ENCODE assay signal across 25 cellular contexts in genomic region chr3:192928720-192929119, GRCh38. TPM values are rescaled to one million over a fixed set of nuclear protein-coding genes. Genes with fewer than 3 reads are reported as not detected.
DNase-seq lines count a peak whose midpoint lies in the region; ATAC-seq, FAIRE-seq and TF ChIP-seq lines count a peak whose summit lies in the region.
"Had no signal": no experiment of that assay in that cellular context is flagged by ENCODE, and none has a peak within 500 bp of the region (broad histone marks: within the 10 kb centered on the region; RNA-seq: fewer than 3 reads in every experiment).

No MANE protein-coding gene starts in this region.

- CTCF ChIA-PET in A549 (lab: Yijun Ruan, JAX) (interaction anchor here (0.7 kb wide), 2 partner anchors 112 to 461 kb away, joined by 3 read pairs; no protein-coding TSS in a partner anchor), HEK293 (lab: Yijun Ruan, JAX) (interaction anchor here (0.5 kb wide), 1 partner anchor 11 kb away, joined by 3 read pairs; no protein-coding TSS in a partner anchor)

- H3K4me1 ChIP-seq in A549 (peaks cover 40% of the 10 kb centered on the region), HEK293 (ENCODE audit: control insufficient read depth, insufficient read depth, low read length) (peaks cover 23% of the 10 kb centered on the region), left lung (peaks cover 0 to 18% of the 10 kb centered on the region in 2 donors), tibial artery (no peaks in the 10 kb centered on the region)

- TF ChIP-seq POLR2A in A549 (IDR thresholded peaks at IDR 0.05; ENCODE audit: low read length) = no peak

- TF ChIP-seq CTCF in A549 (IDR thresholded peaks at IDR 0.05) (0 out of 3 replicates have a peak, but pooled peaks have one; percentile 11), HEK293 (tag by site-specific recombination; IDR thresholded peaks at IDR 0.05) (no peak), left lung (IDR thresholded peaks at IDR 0.05) (no peak), tibial artery (IDR thresholded peaks at IDR 0.05) (no peak), osteocyte (IDR thresholded peaks at IDR 0.05) (no peak)

- H3K9me3 ChIP-seq in A549 = no peaks in the 10 kb centered on the region
- no peaks in the 10 kb centered on the region for H3K9me3 ChIP-seq in HEK293 (ENCODE audit: control insufficient read depth, insufficient read depth, low read depth, low read length)
- H3K9me3 ChIP-seq in left lung = no peaks in the 10 kb centered on the region
- H3K9me3 ChIP-seq in tibial artery = no peaks in the 10 kb centered on the region
- H3K9me3 ChIP-seq: BLaER1, mucosa of descending colon had no signal

- H3K36me3 Mint-ChIP-seq in osteocyte (ENCODE audit: unreplicated experiment) = no peaks in the 10 kb centered on the region
- H3K36me3 Mint-ChIP-seq: activated naive CD4-positive, alpha-beta T cell treated with anti-CD3 and anti-CD28 coated beads, Interleukin-2, amount 10 ng/mL, durations not matched to agents 7 days and 5 days; immature natural killer cell; WTC11 had no signal

- H3K27ac Mint-ChIP-seq in osteocyte (ENCODE audit: unreplicated experiment) = no peak overlapping the region
- H3K27ac Mint-ChIP-seq: activated naive CD4-positive, alpha-beta T cell treated with anti-CD3 and anti-CD28 coated beads, Interleukin-2, amount 10 ng/mL, durations not matched to agents 7 days and 5 days; activated T-helper 1 cell treated with anti-CD3 and anti-CD28 coated beads, Interleukin-12 subunit alpha, Interleukin-12 subunit beta, Interleukin-2, Interleukin-4 antibody, amounts not matched to agents 30 ng/mL and 10 ng/mL and 1 ng/mL, durations not matched to agents 14 hours and 24 hours and 36 hours; effector memory CD8-positive, alpha-beta T cell; immature natural killer cell; nephron progenitor cell; WTC11 had no signal

- WGBS in A549 (ENCODE audit: missing lambda C conversion rate) = 22% methylated on average over 6 of the region's 6 CpGs

- H3K4me3 Mint-ChIP-seq in osteocyte (ENCODE audit: unreplicated experiment) = no peak overlapping the region
- H3K4me3 Mint-ChIP-seq: activated naive CD4-positive, alpha-beta T cell treated with anti-CD3 and anti-CD28 coated beads, Interleukin-2, amount 10 ng/mL, durations not matched to agents 7 days and 5 days; activated T-helper 1 cell treated with anti-CD3 and anti-CD28 coated beads, Interleukin-12 subunit alpha, Interleukin-12 subunit beta, Interleukin-2, Interleukin-4 antibody, amounts not matched to agents 30 ng/mL and 10 ng/mL and 1 ng/mL, durations not matched to agents 14 hours and 24 hours and 36 hours; effector memory CD8-positive, alpha-beta T cell; H9; immature natural killer cell; nephron progenitor cell; WTC11 had no signal

- H3K4me3 ChIP-seq in A549 (no peak overlapping the region), HEK293 (ENCODE audit: low read depth, low read length) (no peak overlapping the region), left lung (no peak overlapping the region), tibial artery (no peak overlapping the region)
- H3K4me3 ChIP-seq: BLaER1, coronary artery, lung, mucosa of descending colon had no signal

- H3K27me3 ChIP-seq in left lung = peaks cover 0 to 3% of the 10 kb centered on the region in 2 donors
- no peaks in the 10 kb centered on the region for H3K27me3 ChIP-seq in tibial artery
- H3K27me3 ChIP-seq: BLaER1 had no signal

- TF ChIP-seq EP300 in A549 (IDR thresholded peaks at IDR 0.05) = no peak

- peak; percentile 12 to 23; a peak in 1 of 5 replicates for TF ChIP-seq RAD21 in A549 (conservative IDR thresholded peaks at IDR 0.05 in 1 of 2, IDR thresholded peaks at IDR 0.05 in 1 of 2)

- peaks cover 2% of the 10 kb centered on the region for H3K4me1 Mint-ChIP-seq in osteocyte (ENCODE audit: unreplicated experiment)
- H3K4me1 Mint-ChIP-seq: activated naive CD4-positive, alpha-beta T cell treated with anti-CD3 and anti-CD28 coated beads, Interleukin-2, amount 10 ng/mL, durations not matched to agents 7 days and 5 days; immature natural killer cell had no signal

- no peaks in the 10 kb centered on the region for H3K27me3 Mint-ChIP-seq in osteocyte (ENCODE audit: unreplicated experiment)
- H3K27me3 Mint-ChIP-seq: effector memory CD8-positive, alpha-beta T cell; progenitor cell of endocrine pancreas had no signal

- H3K36me3 ChIP-seq in HEK293 (ENCODE audit: control insufficient read depth in 2 of 2, insufficient read depth in 1 of 2, low read length in 2 of 2) (no peaks in the 10 kb centered on the region), left lung (no peaks in the 10 kb centered on the region), tibial artery (no peaks in the 10 kb centered on the region)
- H3K36me3 ChIP-seq: BLaER1 had no signal

- POLR2A ChIA-PET in A549 (lab: Yijun Ruan, JAX) = interaction anchor here (1.5 kb wide), 1 partner anchor 11 kb away, joined by 6 read pairs; the partner anchor contains the start of gene MB21D2
- POLR2A ChIA-PET in HEK293 (lab: Yijun Ruan, JAX) = interaction anchor here (2.0 kb wide), 1 partner anchor 11 kb away, joined by 5 read pairs; the partner anchor contains the start of gene MB21D2

- H3K9me3 Mint-ChIP-seq in osteocyte (ENCODE audit: unreplicated experiment) = no peaks in the 10 kb centered on the region
- H3K9me3 Mint-ChIP-seq: activated naive CD4-positive, alpha-beta T cell treated with anti-CD3 and anti-CD28 coated beads, Interleukin-2, amount 10 ng/mL, durations not matched to agents 7 days and 5 days; activated T-helper 1 cell treated with anti-CD3 and anti-CD28 coated beads, Interleukin-12 subunit alpha, Interleukin-12 subunit beta, Interleukin-2, Interleukin-4 antibody, amounts not matched to agents 30 ng/mL and 10 ng/mL and 1 ng/mL, durations not matched to agents 14 hours and 24 hours and 36 hours; effector memory CD8-positive, alpha-beta T cell; H9; nephron progenitor cell; WTC11 had no signal

- intact Hi-C loops in left lung (cut with DNase I) = loop anchor here in 1 of 2 donors (10.0 kb wide), 1 partner anchor 104 kb away; no protein-coding TSS in a partner anchor
- intact Hi-C loops in tibial artery (cut with DNase I; ENCODE audit: low total_unique reads) = no loop called here

- FAIRE-seq in A549 (lab: Jason Lieb, UNC) = no peak

- DNase-seq in A549 (ENCODE audit: low read depth in 1 of 2, low spot score in 1 of 2) (peak in 1 of 2 experiments; percentile 48), NCI-H774 (lab: John Stamatoyannopoulos, UW) (peak; percentile 86), left lung (no peak), tibial artery (no peak), osteocyte (ENCODE audit: extremely low spot score, unreplicated experiment) (no peak)
- DNase-seq: activated CD4-positive, alpha-beta T cell treated with anti-CD3 and anti-CD28 coated beads, Interleukin-2, amount 50 U/mL, for 1 hour; activated naive CD4-positive, alpha-beta T cell treated with anti-CD3 and anti-CD28 coated beads, Interleukin-2, amount 10 ng/mL, durations not matched to agents 7 days and 5 days; amygdala; effector memory CD8-positive, alpha-beta T cell; H9; immature natural killer cell; mucosa of descending colon; NCI-H1417 treated with DMSO at 0.1 percent for 48 hours; nephron progenitor cell; Right ventricle myocardium superior had no signal

- H3K27ac ChIP-seq in A549 (peak overlapping the region; percentile 4 to 41; a peak in 3 of 6 replicates), HEK293 (ENCODE audit: extremely low read depth, low read depth, low read length) (no peak overlapping the region; the same call in 1 of the 2 replicates), left lung (peak overlapping the region in 1 of 2 donors; percentile 23), tibial artery (no peak overlapping the region)
- H3K27ac ChIP-seq: BLaER1, coronary artery, HL-60 had no signal

- H3K4me2 ChIP-seq in A549 = peak overlapping the region; percentile 63
- H3K4me2 ChIP-seq: BLaER1 had no signal

- ATAC-seq in A549 (peak; percentile 39 to 76; a peak in 3 of 6 replicates), left lung (peak; percentile 46), GM18498 (IDR thresholded peaks at IDR 0.05; ENCODE audit: unreplicated experiment) (no peak), GM21576 (IDR thresholded peaks at IDR 0.05; ENCODE audit: unreplicated experiment) (no peak)
- ATAC-seq: effector memory CD8-positive, alpha-beta T cell; mucosa of descending colon; WTC11 had no signal

TF ChIP-seq in A549, 52 proteins besides CTCF, POLR2A, EP300 and RAD21:
- TF ChIP-seq FOSL2 (IDR thresholded peaks at IDR 0.05) = no peak
- TF ChIP-seq FOSL2 (CRISPR knock-in tag; IDR thresholded peaks at IDR 0.05) = peak; percentile 28; the same call in 1 of the 2 replicates
- peak; percentile 70; the same call in 1 of the 2 replicates for TF ChIP-seq GATA3 (IDR thresholded peaks at IDR 0.05; ENCODE audit: borderline replicate concordance)
- no peak for TF ChIP-seq EHMT2 (IDR thresholded peaks at IDR 0.05; ENCODE audit: low read depth)
- no peak for TF ChIP-seq MYC (IDR thresholded peaks at IDR 0.05; ENCODE audit: borderline replicate concordance, low read length)

TF ChIP-seq in HEK293, 187 proteins besides CTCF, POLR2A, EP300 and RAD21 (continues in another document):
- TF ChIP-seq ZNF747 (tag by site-specific recombination; IDR thresholded peaks at IDR 0.05) (no peak), ZNF366 (tag by site-specific recombination; conservative IDR thresholded peaks at IDR 0.05) (peak; percentile 55; the same call in 1 of the 2 replicates), ZNF843 (tag by site-specific recombination; IDR thresholded peaks at IDR 0.05) (peak; percentile 80), ZNF629 (tag by site-specific recombination; IDR thresholded peaks at IDR 0.05) (peak; percentile 11; the same call in 1 of the 2 replicates), ZNF660 (tag by site-specific recombination; IDR thresholded peaks at IDR 0.05) (peak; percentile 69; the same call in 1 of the 2 replicates), PRDM6 (tag by site-specific recombination; IDR thresholded peaks at IDR 0.05) (0 out of 2 replicates have a peak, but pooled peaks have one; percentile 22)

RNA-seq across cellular contexts. Expression of gene MB21D2, which starts 11.1 kb away (rescaled TPM):
- polyA plus RNA-seq in A549 (2011; rRNA removed) (6.6 and 7.5 TPM in 2 replicates), A549 (2017; fragmentation: RNase III; extraction: RNeasy Plus Mini Kit Qiagen cat#74134 plus additional on column Dnase treatment) (4.8 to 5.5 TPM (median 5.4 TPM) in 3 replicates)
- 3.3 and 4.3 TPM in 2 replicates for polyA plus RNA-seq in A549 (2012; cell fraction: cytosol; rRNA removed)
- 4.5 and 5.0 TPM in 2 replicates for polyA plus RNA-seq in A549 (2012; cell fraction: nucleus; rRNA removed)
- 12.8 and 14.4 TPM in 2 replicates for polyA minus RNA-seq in A549 (2011; rRNA and poly(A)+ RNA removed)
- total RNA-seq in left lung (1 to 10 TPM; 3.2 to 4.1 TPM), osteocyte (5.3 and 5.5 TPM in 2 replicates)

Comparison
In these comparisons a context has a peak if more than half of its experiments do, and no peak if none do; other contexts are left out.
1. ATAC-seq: peak in A549 (2 of 2) and left lung (single experiment); none in GM18498 (single experiment) and GM21576 (single experiment).
2. H3K27ac ChIP-seq: peak in A549 (2 of 2); none in HEK293 (single experiment) and tibial artery (0 of 2).
3. Of the 5 proteins assayed by ChIP-seq in both HEK293 and A549: peak only in HEK293: none; only in A549: CTCF; in both: none; in neither: 4.